ENCODE assay signal across 1 cellular context in genomic region chr11:62705401-62705800, GRCh38.
A peak's percentile ranks its signal among the peaks of the same experiment; 100 is the strongest.
TF ChIP-seq lines count a peak whose summit lies in the region.

No MANE protein-coding gene starts in this region.

TF ChIP-seq in K562, 482 proteins besides CTCF, POLR2A, EP300 and RAD21:
- TF ChIP-seq ZC3H4 (CRISPR knock-in tag; IDR thresholded peaks at IDR 0.05; ENCODE audit: borderline replicate concordance) (no peak), ZBTB43 (CRISPR knock-in tag; IDR thresholded peaks at IDR 0.05) (no peak), ZNF707 (CRISPR knock-in tag; conservative IDR thresholded peaks at IDR 0.05) (no peak), ZZZ3 (IDR thresholded peaks at IDR 0.05) (no peak), ZNF133 (CRISPR knock-in tag; IDR thresholded peaks at IDR 0.05) (no peak), NCOA6 (IDR thresholded peaks at IDR 0.05) (no peak), HMGXB4 (CRISPR knock-in tag; IDR thresholded peaks at IDR 0.05) (no peak), PHF21A (IDR thresholded peaks at IDR 0.05; ENCODE audit: borderline replicate concordance, low read depth) (no peak), FOXP1 (CRISPR knock-in tag; IDR thresholded peaks at IDR 0.05) (0 out of 2 replicates have a peak, but pooled peaks have one; percentile 7), ZNF263 (CRISPR knock-in tag; IDR thresholded peaks at IDR 0.05; ENCODE audit: borderline replicate concordance) (no peak), SMARCC2 (IDR thresholded peaks at IDR 0.05; ENCODE audit: low read depth) (no peak), ARID4B (CRISPR knock-in tag; IDR thresholded peaks at IDR 0.05) (no peak), E2F8 (IDR thresholded peaks at IDR 0.05; ENCODE audit: low read depth, partially characterized antibody) (no peak), PRMT5 (CRISPR knock-in tag; IDR thresholded peaks at IDR 0.05) (no peak), GABPB2 (CRISPR knock-in tag; conservative IDR thresholded peaks at IDR 0.05) (no peak), THRAP3 (IDR thresholded peaks at IDR 0.05; ENCODE audit: borderline replicate concordance) (no peak), TEAD1 (CRISPR knock-in tag; IDR thresholded peaks at IDR 0.05) (peak in 1 of 2 experiments; percentile 67; a peak in 1 of 4 replicates), ZNF311 (CRISPR knock-in tag; IDR thresholded peaks at IDR 0.05) (no peak), NR2C2 (CRISPR knock-in tag; IDR thresholded peaks at IDR 0.05) (no peak), NR2C2 (tag; IDR thresholded peaks at IDR 0.05) (no peak), FOXA3 (CRISPR knock-in tag; conservative IDR thresholded peaks at IDR 0.05 in 1 of 2, IDR thresholded peaks at IDR 0.05 in 1 of 2) (0 out of 4 replicates have a peak, but pooled peaks of 1 of the 2 experiments have one; percentile 49), ZNF512 (tag; IDR thresholded peaks at IDR 0.05) (no peak), ILF3 (IDR thresholded peaks at IDR 0.05; ENCODE audit: borderline replicate concordance) (no peak), CSDE1 (IDR thresholded peaks at IDR 0.05) (no peak), LARP7 (IDR thresholded peaks at IDR 0.05) (no peak), ZNF384 (IDR thresholded peaks at IDR 0.05; ENCODE audit: low read depth, low read length) (no peak), ZNF586 (CRISPR knock-in tag; conservative IDR thresholded peaks at IDR 0.05) (no peak), CEBPB (tag; IDR thresholded peaks at IDR 0.05) (no peak), ATF6 (CRISPR knock-in tag; IDR thresholded peaks at IDR 0.05) (no peak), CBFA2T3 (IDR thresholded peaks at IDR 0.05) (no peak), RBM17 (IDR thresholded peaks at IDR 0.05; ENCODE audit: borderline replicate concordance, low read depth, low read length) (no peak), ZNF408 (CRISPR knock-in tag; IDR thresholded peaks at IDR 0.05; ENCODE audit: low read depth) (no peak), USF1 (CRISPR knock-in tag; IDR thresholded peaks at IDR 0.05) (0 out of 2 replicates have a peak, but pooled peaks have one; percentile 15), NR3C1 (CRISPR knock-in tag; IDR thresholded peaks at IDR 0.05) (no peak), MCM5 (IDR thresholded peaks at IDR 0.05; ENCODE audit: low read depth) (no peak)
